ENCODE assay signal across 19 cellular contexts in genomic region chr17:69717214-69717613, GRCh38.
A peak's percentile ranks its signal among the peaks of the same experiment; 100 is the strongest.
DNase-seq lines count a peak whose midpoint lies in the region; ATAC-seq and TF ChIP-seq lines count a peak whose summit lies in the region.
"Had no signal": no experiment of that assay in that cellular context is flagged by ENCODE, and none has a peak within 500 bp of the region (broad histone marks: within the 10 kb centered on the region; RNA-seq: fewer than 3 reads in every experiment).

No MANE protein-coding gene starts in this region.

- no peak for ATAC-seq in HG02840 (IDR thresholded peaks at IDR 0.05; ENCODE audit: low FRiP score, unreplicated experiment)
- no peak for ATAC-seq in lower lobe of right lung
- ATAC-seq in GM19467 (IDR thresholded peaks at IDR 0.05; ENCODE audit: unreplicated experiment) = no peak
- ATAC-seq in GM19351 (IDR thresholded peaks at IDR 0.05; ENCODE audit: unreplicated experiment) = no peak
- ATAC-seq: GM12878 had no signal

- H3K4me2 ChIP-seq in parathyroid adenoma (ENCODE audit: low read length) = peak overlapping the region; percentile 8

- intact Hi-C loops in lower lobe of right lung (cut with DNase I) = no loop called here

- H3K4me1 ChIP-seq in parathyroid adenoma (peaks cover 15% of the 10 kb centered on the region), lower lobe of right lung (no peaks in the 10 kb centered on the region)

- no peak for TF ChIP-seq CTCF in WERI-Rb-1 (IDR thresholded peaks at IDR 0.05; ENCODE audit: low read depth, low read length)
- no peak for TF ChIP-seq CTCF in parathyroid adenoma (IDR thresholded peaks at IDR 0.05)
- TF ChIP-seq CTCF in lower lobe of right lung (IDR thresholded peaks at IDR 0.05) = no peak

- H3K36me3 ChIP-seq in WERI-Rb-1 = no peaks in the 10 kb centered on the region
- no peaks in the 10 kb centered on the region for H3K36me3 ChIP-seq in parathyroid adenoma (ENCODE audit: control insufficient read depth, insufficient read depth, low read length)
- H3K36me3 ChIP-seq in lower lobe of right lung = no peaks in the 10 kb centered on the region
- H3K36me3 ChIP-seq: MG63 had no signal

- H3K27ac ChIP-seq in WERI-Rb-1 (peak overlapping the region; percentile 51), parathyroid adenoma (no peak overlapping the region), lower lobe of right lung (no peak overlapping the region)
- H3K27ac ChIP-seq: RWPE1 had no signal

- H3K27me3 ChIP-seq in WERI-Rb-1 (ENCODE audit: insufficient read depth, low read depth, severe bottlenecking) = no peaks in the 10 kb centered on the region
- no peaks in the 10 kb centered on the region for H3K27me3 ChIP-seq in parathyroid adenoma (ENCODE audit: control insufficient read depth, insufficient read depth, low read length)
- no peaks in the 10 kb centered on the region for H3K27me3 ChIP-seq in lower lobe of right lung (ENCODE audit: low read depth)
- H3K27me3 ChIP-seq: MG63 had no signal

- H3K4me3 ChIP-seq in WERI-Rb-1 (ENCODE audit: low read depth, low read length) = no peak overlapping the region
- no peak overlapping the region for H3K4me3 ChIP-seq in parathyroid adenoma (ENCODE audit: low read depth, low read length)
- no peak overlapping the region for H3K4me3 ChIP-seq in lower lobe of right lung
- H3K4me3 ChIP-seq: GM12878, MG63 had no signal

- no peaks in the 10 kb centered on the region for H3K9me3 ChIP-seq in WERI-Rb-1 (ENCODE audit: severe bottlenecking)
- no peaks in the 10 kb centered on the region for H3K9me3 ChIP-seq in parathyroid adenoma (ENCODE audit: control insufficient read depth, low read length)
- H3K9me3 ChIP-seq in lower lobe of right lung = no peaks in the 10 kb centered on the region
- H3K9me3 ChIP-seq: MG63 had no signal

- H3K79me2 ChIP-seq in parathyroid adenoma = no peaks in the 10 kb centered on the region

- H3K9ac ChIP-seq in parathyroid adenoma = no peak overlapping the region

- H2AFZ ChIP-seq in parathyroid adenoma = peak overlapping the region; percentile 80

- DNase-seq in WERI-Rb-1 (no peak), left kidney (ENCODE audit: low read depth, low spot score) (peak; percentile 48), lower lobe of right lung (no peak)
- DNase-seq: ACHN; Calu3; CD4-positive, CD25-positive, alpha-beta regulatory T cell; MG63; NCI-H1092 treated with DMSO at 0.1 percent for 48 hours; NCI-H1694; NCI-H2107; NCI-H226; NK-92 treated with Interleukin-12 subunit alpha and Interleukin-12 subunit beta, amount 100 ng/mL, for 24 hours; OCI-M1 had no signal
